1 cellular context compared by ENCODE assay signal in the genomic region with DNA sequence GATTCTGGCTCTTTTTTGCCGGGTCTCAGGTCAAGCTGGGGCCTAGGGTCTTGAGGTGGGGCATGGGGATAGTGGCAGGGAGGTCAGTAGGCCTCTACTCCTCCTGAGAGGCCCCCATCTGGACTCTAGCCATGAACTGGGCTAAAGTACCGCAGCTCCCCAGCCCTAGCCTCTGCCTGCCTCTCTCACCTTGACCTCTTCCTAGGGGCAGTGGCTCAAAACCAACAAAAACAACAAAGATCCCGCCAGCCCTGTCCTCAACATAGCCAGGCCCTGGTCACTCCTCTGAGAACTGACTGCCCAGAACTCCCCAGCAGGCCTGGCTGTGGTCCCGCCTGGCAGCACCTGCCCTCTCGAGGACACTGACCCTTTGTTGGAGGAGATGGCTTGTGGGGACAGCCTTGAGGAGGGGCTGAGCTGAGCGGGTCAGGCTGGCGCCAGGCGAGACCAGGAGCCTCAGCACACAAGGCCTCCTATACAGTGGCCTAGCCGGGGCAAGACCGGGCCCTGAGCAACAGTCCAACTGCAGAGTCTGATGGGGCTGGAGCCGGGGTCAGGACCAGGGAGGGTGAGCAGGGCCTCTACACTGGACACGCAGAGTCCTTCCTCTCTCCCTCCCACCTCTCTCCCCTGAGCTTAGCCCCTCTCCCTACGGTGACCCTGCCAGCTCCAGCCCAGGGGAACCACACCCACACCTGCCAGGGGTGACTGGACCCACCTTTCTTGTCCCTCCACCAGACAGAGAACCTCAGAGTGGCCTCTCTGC.
A peak's percentile ranks its signal among the peaks of the same experiment; 100 is the strongest.
TF ChIP-seq lines count a peak whose summit lies in the region.

No MANE protein-coding gene starts in this region.

TF ChIP-seq in HepG2, 621 proteins besides CTCF, POLR2A, EP300 and RAD21 (continued from another document and continues in another):
- TF ChIP-seq, protein P1, sequence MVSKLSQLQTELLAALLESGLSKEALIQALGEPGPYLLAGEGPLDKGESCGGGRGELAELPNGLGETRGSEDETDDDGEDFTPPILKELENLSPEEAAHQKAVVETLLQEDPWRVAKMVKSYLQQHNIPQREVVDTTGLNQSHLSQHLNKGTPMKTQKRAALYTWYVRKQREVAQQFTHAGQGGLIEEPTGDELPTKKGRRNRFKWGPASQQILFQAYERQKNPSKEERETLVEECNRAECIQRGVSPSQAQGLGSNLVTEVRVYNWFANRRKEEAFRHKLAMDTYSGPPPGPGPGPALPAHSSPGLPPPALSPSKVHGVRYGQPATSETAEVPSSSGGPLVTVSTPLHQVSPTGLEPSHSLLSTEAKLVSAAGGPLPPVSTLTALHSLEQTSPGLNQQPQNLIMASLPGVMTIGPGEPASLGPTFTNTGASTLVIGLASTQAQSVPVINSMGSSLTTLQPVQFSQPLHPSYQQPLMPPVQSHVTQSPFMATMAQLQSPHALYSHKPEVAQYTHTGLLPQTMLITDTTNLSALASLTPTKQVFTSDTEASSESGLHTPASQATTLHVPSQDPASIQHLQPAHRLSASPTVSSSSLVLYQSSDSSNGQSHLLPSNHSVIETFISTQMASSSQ (IDR thresholded peaks at IDR 0.05; ENCODE audit: low read depth), result peak; percentile 50; the same call in 1 of the 2 replicates
- TF ChIP-seq, protein P1 (CRISPR knock-in tag; IDR thresholded peaks at IDR 0.05; ENCODE audit: borderline replicate concordance), result peak; percentile 80; the same call in 1 of the 2 replicates
- TF ChIP-seq ZNF207 (IDR thresholded peaks at IDR 0.05; ENCODE audit: borderline replicate concordance) (no peak), MYNN (CRISPR knock-in tag; IDR thresholded peaks at IDR 0.05; ENCODE audit: low read depth) (no peak), ZSCAN30 (CRISPR knock-in tag; IDR thresholded peaks at IDR 0.05) (no peak), PHF5A (CRISPR knock-in tag; IDR thresholded peaks at IDR 0.05; ENCODE audit: low read depth, unreplicated experiment) (peak; percentile 91), ZFP36 (IDR thresholded peaks at IDR 0.05; ENCODE audit: borderline replicate concordance, low read depth, low read length, partially characterized antibody) (no peak), ZNF350 (CRISPR knock-in tag; IDR thresholded peaks at IDR 0.05; ENCODE audit: borderline replicate concordance, low read depth) (peak; percentile 98), HIVEP1 (CRISPR knock-in tag; IDR thresholded peaks at IDR 0.05) (peak; percentile 92), FOXO1 (CRISPR knock-in tag; IDR thresholded peaks at IDR 0.05) (peak; percentile 93), KDM2A (CRISPR knock-in tag; IDR thresholded peaks at IDR 0.05; ENCODE audit: borderline replicate concordance, low read depth) (peak; percentile 38; the same call in 1 of the 2 replicates), HNF4G (IDR thresholded peaks at IDR 0.05; ENCODE audit: borderline replicate concordance, low read depth, low read length) (0 out of 2 replicates have a peak, but pooled peaks have one; percentile 5), HNF4G (CRISPR knock-in tag; IDR thresholded peaks at IDR 0.05; ENCODE audit: borderline replicate concordance, low read depth) (peak; percentile 86), LCORL (IDR thresholded peaks at IDR 0.05) (peak; percentile 51), LCORL (CRISPR knock-in tag; IDR thresholded peaks at IDR 0.05) (peak; percentile 99), SETDB1 (CRISPR knock-in tag; IDR thresholded peaks at IDR 0.05; ENCODE audit: borderline replicate concordance) (no peak), ZNF329 (CRISPR knock-in tag; IDR thresholded peaks at IDR 0.05; ENCODE audit: low read depth) (0 out of 2 replicates have a peak, but pooled peaks have one; percentile 50), ZNF850 (CRISPR knock-in tag; conservative IDR thresholded peaks at IDR 0.05) (no peak), ZNF30 (CRISPR knock-in tag; IDR thresholded peaks at IDR 0.05) (no peak), ATF1 (CRISPR knock-in tag; IDR thresholded peaks at IDR 0.05) (peak; percentile 37; the same call in 1 of the 2 replicates), ZNF251 (CRISPR knock-in tag; IDR thresholded peaks at IDR 0.05) (no peak), ZSCAN22 (CRISPR knock-in tag; IDR thresholded peaks at IDR 0.05) (no peak), RCOR2 (CRISPR knock-in tag; IDR thresholded peaks at IDR 0.05) (peak; percentile 52; the same call in 1 of the 2 replicates), JUND (CRISPR knock-in tag; IDR thresholded peaks at IDR 0.05) (no peak), RFX3 (CRISPR knock-in tag; IDR thresholded peaks at IDR 0.05) (no peak), HNRNPK (IDR thresholded peaks at IDR 0.05; ENCODE audit: low read depth, low read length, poor library complexity, severe bottlenecking) (no peak), MTA1 (CRISPR knock-in tag; IDR thresholded peaks at IDR 0.05; ENCODE audit: borderline replicate concordance) (peak; percentile 98; the same call in 1 of the 2 replicates), CAMTA2 (CRISPR knock-in tag; IDR thresholded peaks at IDR 0.05; ENCODE audit: borderline replicate concordance) (no peak), JDP2 (CRISPR knock-in tag; IDR thresholded peaks at IDR 0.05; ENCODE audit: borderline replicate concordance) (no peak)
- TF ChIP-seq, protein P2, sequence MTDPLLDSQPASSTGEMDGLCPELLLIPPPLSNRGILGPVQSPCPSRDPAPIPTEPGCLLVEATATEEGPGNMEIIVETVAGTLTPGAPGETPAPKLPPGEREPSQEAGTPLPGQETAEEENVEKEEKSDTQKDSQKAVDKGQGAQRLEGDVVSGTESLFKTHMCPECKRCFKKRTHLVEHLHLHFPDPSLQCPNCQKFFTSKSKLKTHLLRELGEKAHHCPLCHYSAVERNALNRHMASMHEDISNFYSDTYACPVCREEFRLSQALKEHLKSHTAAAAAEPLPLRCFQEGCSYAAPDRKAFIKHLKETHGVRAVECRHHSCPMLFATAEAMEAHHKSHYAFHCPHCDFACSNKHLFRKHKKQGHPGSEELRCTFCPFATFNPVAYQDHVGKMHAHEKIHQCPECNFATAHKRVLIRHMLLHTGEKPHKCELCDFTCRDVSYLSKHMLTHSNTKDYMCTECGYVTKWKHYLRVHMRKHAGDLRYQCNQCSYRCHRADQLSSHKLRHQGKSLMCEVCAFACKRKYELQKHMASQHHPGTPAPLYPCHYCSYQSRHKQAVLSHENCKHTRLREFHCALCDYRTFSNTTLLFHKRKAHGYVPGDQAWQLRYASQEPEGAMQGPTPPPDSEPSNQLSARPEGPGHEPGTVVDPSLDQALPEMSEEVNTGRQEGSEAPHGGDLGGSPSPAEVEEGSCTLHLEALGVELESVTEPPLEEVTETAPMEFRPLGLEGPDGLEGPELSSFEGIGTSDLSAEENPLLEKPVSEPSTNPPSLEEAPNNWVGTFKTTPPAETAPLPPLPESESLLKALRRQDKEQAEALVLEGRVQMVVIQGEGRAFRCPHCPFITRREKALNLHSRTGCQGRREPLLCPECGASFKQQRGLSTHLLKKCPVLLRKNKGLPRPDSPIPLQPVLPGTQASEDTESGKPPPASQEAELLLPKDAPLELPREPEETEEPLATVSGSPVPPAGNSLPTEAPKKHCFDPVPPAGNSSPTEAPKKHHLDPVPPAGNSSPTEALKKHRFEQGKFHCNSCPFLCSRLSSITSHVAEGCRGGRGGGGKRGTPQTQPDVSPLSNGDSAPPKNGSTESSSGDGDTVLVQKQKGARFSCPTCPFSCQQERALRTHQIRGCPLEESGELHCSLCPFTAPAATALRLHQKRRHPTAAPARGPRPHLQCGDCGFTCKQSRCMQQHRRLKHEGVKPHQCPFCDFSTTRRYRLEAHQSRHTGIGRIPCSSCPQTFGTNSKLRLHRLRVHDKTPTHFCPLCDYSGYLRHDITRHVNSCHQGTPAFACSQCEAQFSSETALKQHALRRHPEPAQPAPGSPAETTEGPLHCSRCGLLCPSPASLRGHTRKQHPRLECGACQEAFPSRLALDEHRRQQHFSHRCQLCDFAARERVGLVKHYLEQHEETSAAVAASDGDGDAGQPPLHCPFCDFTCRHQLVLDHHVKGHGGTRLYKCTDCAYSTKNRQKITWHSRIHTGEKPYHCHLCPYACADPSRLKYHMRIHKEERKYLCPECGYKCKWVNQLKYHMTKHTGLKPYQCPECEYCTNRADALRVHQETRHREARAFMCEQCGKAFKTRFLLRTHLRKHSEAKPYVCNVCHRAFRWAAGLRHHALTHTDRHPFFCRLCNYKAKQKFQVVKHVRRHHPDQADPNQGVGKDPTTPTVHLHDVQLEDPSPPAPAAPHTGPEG (CRISPR knock-in tag; IDR thresholded peaks at IDR 0.05), result no peak
- TF ChIP-seq, protein P3, sequence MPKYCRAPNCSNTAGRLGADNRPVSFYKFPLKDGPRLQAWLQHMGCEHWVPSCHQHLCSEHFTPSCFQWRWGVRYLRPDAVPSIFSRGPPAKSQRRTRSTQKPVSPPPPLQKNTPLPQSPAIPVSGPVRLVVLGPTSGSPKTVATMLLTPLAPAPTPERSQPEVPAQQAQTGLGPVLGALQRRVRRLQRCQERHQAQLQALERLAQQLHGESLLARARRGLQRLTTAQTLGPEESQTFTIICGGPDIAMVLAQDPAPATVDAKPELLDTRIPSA (CRISPR knock-in tag; IDR thresholded peaks at IDR 0.05; ENCODE audit: borderline replicate concordance), result no peak
- TF ChIP-seq, protein P4, sequence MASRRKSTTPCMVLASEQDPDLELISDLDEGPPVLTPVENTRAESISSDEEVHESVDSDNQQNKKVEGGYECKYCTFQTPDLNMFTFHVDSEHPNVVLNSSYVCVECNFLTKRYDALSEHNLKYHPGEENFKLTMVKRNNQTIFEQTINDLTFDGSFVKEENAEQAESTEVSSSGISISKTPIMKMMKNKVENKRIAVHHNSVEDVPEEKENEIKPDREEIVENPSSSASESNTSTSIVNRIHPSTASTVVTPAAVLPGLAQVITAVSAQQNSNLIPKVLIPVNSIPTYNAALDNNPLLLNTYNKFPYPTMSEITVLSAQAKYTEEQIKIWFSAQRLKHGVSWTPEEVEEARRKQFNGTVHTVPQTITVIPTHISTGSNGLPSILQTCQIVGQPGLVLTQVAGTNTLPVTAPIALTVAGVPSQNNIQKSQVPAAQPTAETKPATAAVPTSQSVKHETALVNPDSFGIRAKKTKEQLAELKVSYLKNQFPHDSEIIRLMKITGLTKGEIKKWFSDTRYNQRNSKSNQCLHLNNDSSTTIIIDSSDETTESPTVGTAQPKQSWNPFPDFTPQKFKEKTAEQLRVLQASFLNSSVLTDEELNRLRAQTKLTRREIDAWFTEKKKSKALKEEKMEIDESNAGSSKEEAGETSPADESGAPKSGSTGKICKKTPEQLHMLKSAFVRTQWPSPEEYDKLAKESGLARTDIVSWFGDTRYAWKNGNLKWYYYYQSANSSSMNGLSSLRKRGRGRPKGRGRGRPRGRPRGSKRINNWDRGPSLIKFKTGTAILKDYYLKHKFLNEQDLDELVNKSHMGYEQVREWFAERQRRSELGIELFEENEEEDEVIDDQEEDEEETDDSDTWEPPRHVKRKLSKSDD (CRISPR knock-in tag; IDR thresholded peaks at IDR 0.05; ENCODE audit: low read depth), result no peak
- TF ChIP-seq, protein P5, sequence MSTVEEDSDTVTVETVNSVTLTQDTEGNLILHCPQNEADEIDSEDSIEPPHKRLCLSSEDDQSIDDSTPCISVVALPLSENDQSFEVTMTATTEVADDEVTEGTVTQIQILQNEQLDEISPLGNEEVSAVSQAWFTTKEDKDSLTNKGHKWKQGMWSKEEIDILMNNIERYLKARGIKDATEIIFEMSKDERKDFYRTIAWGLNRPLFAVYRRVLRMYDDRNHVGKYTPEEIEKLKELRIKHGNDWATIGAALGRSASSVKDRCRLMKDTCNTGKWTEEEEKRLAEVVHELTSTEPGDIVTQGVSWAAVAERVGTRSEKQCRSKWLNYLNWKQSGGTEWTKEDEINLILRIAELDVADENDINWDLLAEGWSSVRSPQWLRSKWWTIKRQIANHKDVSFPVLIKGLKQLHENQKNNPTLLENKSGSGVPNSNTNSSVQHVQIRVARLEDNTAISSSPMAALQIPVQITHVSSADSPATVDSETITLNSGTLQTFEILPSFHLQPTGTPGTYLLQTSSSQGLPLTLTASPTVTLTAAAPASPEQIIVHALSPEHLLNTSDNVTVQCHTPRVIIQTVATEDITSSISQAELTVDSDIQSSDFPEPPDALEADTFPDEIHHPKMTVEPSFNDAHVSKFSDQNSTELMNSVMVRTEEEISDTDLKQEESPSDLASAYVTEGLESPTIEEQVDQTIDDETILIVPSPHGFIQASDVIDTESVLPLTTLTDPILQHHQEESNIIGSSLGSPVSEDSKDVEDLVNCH (CRISPR knock-in tag; IDR thresholded peaks at IDR 0.05), result no peak
- TF ChIP-seq, protein P6, sequence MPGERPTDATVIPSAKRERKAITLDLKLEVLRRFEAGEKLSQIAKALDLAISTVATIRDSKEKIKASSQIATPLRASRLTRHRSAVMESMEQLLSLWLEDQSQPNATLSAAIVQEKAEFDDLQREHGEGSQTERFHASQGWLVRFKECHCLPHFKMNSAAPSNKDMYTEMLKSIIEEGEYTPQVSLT (CRISPR knock-in tag; IDR thresholded peaks at IDR 0.05; ENCODE audit: borderline replicate concordance, low read depth), result no peak
- TF ChIP-seq, protein P7, sequence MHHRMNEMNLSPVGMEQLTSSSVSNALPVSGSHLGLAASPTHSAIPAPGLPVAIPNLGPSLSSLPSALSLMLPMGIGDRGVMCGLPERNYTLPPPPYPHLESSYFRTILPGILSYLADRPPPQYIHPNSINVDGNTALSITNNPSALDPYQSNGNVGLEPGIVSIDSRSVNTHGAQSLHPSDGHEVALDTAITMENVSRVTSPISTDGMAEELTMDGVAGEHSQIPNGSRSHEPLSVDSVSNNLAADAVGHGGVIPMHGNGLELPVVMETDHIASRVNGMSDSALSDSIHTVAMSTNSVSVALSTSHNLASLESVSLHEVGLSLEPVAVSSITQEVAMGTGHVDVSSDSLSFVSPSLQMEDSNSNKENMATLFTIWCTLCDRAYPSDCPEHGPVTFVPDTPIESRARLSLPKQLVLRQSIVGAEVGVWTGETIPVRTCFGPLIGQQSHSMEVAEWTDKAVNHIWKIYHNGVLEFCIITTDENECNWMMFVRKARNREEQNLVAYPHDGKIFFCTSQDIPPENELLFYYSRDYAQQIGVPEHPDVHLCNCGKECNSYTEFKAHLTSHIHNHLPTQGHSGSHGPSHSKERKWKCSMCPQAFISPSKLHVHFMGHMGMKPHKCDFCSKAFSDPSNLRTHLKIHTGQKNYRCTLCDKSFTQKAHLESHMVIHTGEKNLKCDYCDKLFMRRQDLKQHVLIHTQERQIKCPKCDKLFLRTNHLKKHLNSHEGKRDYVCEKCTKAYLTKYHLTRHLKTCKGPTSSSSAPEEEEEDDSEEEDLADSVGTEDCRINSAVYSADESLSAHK (CRISPR knock-in tag; IDR thresholded peaks at IDR 0.05; ENCODE audit: borderline replicate concordance), result no peak
